Comparison of ENCODE assay signal across 15 cellular contexts in the genomic region with DNA sequence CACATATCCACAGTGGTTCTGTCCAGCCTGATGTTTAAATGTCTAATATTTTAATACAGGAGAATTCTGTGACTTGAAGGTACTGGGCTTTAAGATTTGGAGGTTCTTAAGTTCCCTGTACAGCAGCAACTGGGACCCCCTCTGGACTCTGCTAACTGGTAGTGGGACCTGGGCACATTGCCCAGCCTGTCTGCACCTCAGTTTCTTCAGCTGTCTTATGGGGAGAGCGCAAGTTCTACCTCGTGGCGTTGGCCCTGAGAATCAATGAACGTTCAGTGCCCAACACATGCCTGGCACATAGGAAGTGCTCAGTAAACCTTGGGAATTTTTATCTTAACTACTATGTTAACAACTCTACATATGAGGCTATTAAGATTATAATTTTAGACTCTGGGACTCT. TPM values are rescaled to one million over a fixed set of nuclear protein-coding genes. Genes with fewer than 3 reads are reported as not detected.
DNase-seq lines count a peak whose midpoint lies in the region; TF ChIP-seq lines count a peak whose summit lies in the region.
"Had no signal": no experiment of that assay in that cellular context is flagged by ENCODE, and none has a peak within 500 bp of the region (broad histone marks: within the 10 kb centered on the region; RNA-seq: fewer than 3 reads in every experiment).

No MANE protein-coding gene starts in this region.

- H3K4me3 Mint-ChIP-seq in activated naive CD4-positive, alpha-beta T cell treated with anti-CD3 and anti-CD28 coated beads for 36 hours, result peak overlapping the region; percentile 9
- H3K4me3 Mint-ChIP-seq in osteocyte (ENCODE audit: unreplicated experiment), result peak overlapping the region; percentile 29

- no peak for TF ChIP-seq CTCF in NB4 (IDR thresholded peaks at IDR 0.05; ENCODE audit: low read depth, low read length)
- no peak for TF ChIP-seq CTCF in dorsolateral prefrontal cortex (IDR thresholded peaks at IDR 0.05 in 54 of 56, conservative IDR thresholded peaks at IDR 0.05 in 2 of 56; ENCODE audit: low read depth in 1 of 56, partially characterized antibody in 56 of 56)
- no peak for TF ChIP-seq CTCF in osteocyte (IDR thresholded peaks at IDR 0.05)

- H3K9me3 Mint-ChIP-seq in activated naive CD4-positive, alpha-beta T cell treated with anti-CD3 and anti-CD28 coated beads for 36 hours, result no peaks in the 10 kb centered on the region
- no peaks in the 10 kb centered on the region for H3K9me3 Mint-ChIP-seq in osteocyte (ENCODE audit: unreplicated experiment)

- TF ChIP-seq POLR2A in NB4 (IDR thresholded peaks at IDR 0.05; ENCODE audit: extremely low read depth, insufficient read length), result no peak

- H3K27ac Mint-ChIP-seq in activated naive CD4-positive, alpha-beta T cell treated with anti-CD3 and anti-CD28 coated beads for 36 hours, result no peak overlapping the region
- H3K27ac Mint-ChIP-seq in osteocyte (ENCODE audit: unreplicated experiment), result no peak overlapping the region

- H3K27me3 ChIP-seq in dorsolateral prefrontal cortex, result no peaks in the 10 kb centered on the region
- H3K27me3 ChIP-seq: tibial nerve had no signal

- H3K36me3 Mint-ChIP-seq in activated naive CD4-positive, alpha-beta T cell treated with anti-CD3 and anti-CD28 coated beads for 36 hours (ENCODE audit: low read depth), result no peaks in the 10 kb centered on the region
- H3K36me3 Mint-ChIP-seq in osteocyte (ENCODE audit: unreplicated experiment), result no peaks in the 10 kb centered on the region

- H3K4me1 Mint-ChIP-seq in activated naive CD4-positive, alpha-beta T cell treated with anti-CD3 and anti-CD28 coated beads for 36 hours (ENCODE audit: low read depth), result peaks cover 6% of the 10 kb centered on the region
- H3K4me1 Mint-ChIP-seq in osteocyte (ENCODE audit: unreplicated experiment), result peaks cover 9% of the 10 kb centered on the region

- no peaks in the 10 kb centered on the region for H3K27me3 Mint-ChIP-seq in activated naive CD4-positive, alpha-beta T cell treated with anti-CD3 and anti-CD28 coated beads for 36 hours (ENCODE audit: low read depth)
- H3K27me3 Mint-ChIP-seq in osteocyte (ENCODE audit: unreplicated experiment), result peaks cover 4% of the 10 kb centered on the region

- H3K4me3 ChIP-seq in NB4 (ENCODE audit: low read depth, low read length) (peak overlapping the region; percentile 55), dorsolateral prefrontal cortex (peak overlapping the region in 48 of 59 donors; percentile 64 to 91 (median 81))

- CTCF ChIA-PET in activated naive CD4-positive, alpha-beta T cell treated with anti-CD3 and anti-CD28 coated beads for 36 hours (lab: Charles Lee), result interaction anchor here (0.6 to 1.4 kb wide), 2 partner anchors 9 to 268 kb away, joined by 3 to 6 read pairs; no protein-coding TSS in a partner anchor

- no peak for DNase-seq in activated naive CD4-positive, alpha-beta T cell treated with anti-CD3 and anti-CD28 coated beads for 36 hours
- no peak for DNase-seq in activated naive CD4-positive, alpha-beta T cell (lab: John Stamatoyannopoulos, UW)
- DNase-seq in NB4 (ENCODE audit: low read depth), result no peak
- DNase-seq in dorsolateral prefrontal cortex, result no peak
- no peak for DNase-seq in osteocyte (ENCODE audit: extremely low spot score, unreplicated experiment)
- DNase-seq in HuH-7.5 (ENCODE audit: low spot score), result no peak
- DNase-seq in stimulated activated CD4-positive, alpha-beta T cell treated with anti-CD3 and anti-CD28 coated beads, Interleukin-2, amount 100 ng/mL, for 48 hours, result no peak
- no peak for DNase-seq in activated effector memory CD4-positive, alpha-beta T cell treated with anti-CD3 and anti-CD28 coated beads, Interleukin-2, amount 50 U/mL, for 16 hours
- DNase-seq: activated CD4-positive, alpha-beta T cell treated with anti-CD3 and anti-CD28 coated beads, Interleukin-2, amount 50 U/mL, for 4 hours; amniotic stem cell; NCI-H1105; NCI-H69 had no signal

- intact Hi-C loops in activated naive CD4-positive, alpha-beta T cell treated with anti-CD3 and anti-CD28 coated beads for 36 hours (cut with micrococcal nuclease), result no loop called here
- intact Hi-C loops in dorsolateral prefrontal cortex (cut with DNase I), result loop anchor here in 1 of 2 donors (5.0 kb wide), 1 partner anchor 130 kb away; the partner anchor contains the start of genes MED22 and RPL7A

- peak overlapping the region in 16 of 59 donors; percentile 10 to 93 (median 85) for H3K27ac ChIP-seq in dorsolateral prefrontal cortex

RNA-seq across cellular contexts. Expression of gene SLC2A6, which starts 1.4 kb away (rescaled TPM):
- under 1 TPM; 0.62 to 0.83 TPM for total RNA-seq in activated naive CD4-positive, alpha-beta T cell treated with anti-CD3 and anti-CD28 coated beads for 36 hours
- total RNA-seq in dorsolateral prefrontal cortex, result 10 to 100 TPM; 14.8 to 39.2 (median 25.7) TPM
- total RNA-seq in osteocyte, result 8.0 and 8.4 TPM in 2 replicates

RNA-seq across cellular contexts. Expression of gene CACFD1, which starts 17.7 kb away (rescaled TPM):
- under 1 TPM; 0.35 to 0.45 TPM for total RNA-seq in activated naive CD4-positive, alpha-beta T cell treated with anti-CD3 and anti-CD28 coated beads for 36 hours
- 10 to 100 TPM; 12.0 to 29.6 (median 18.7) TPM for total RNA-seq in dorsolateral prefrontal cortex
- total RNA-seq in osteocyte, result 28.9 and 29.3 TPM in 2 replicates

RNA-seq across cellular contexts. Expression of gene MYMK, which starts 47.3 kb away (rescaled TPM):
- not detected for total RNA-seq in activated naive CD4-positive, alpha-beta T cell treated with anti-CD3 and anti-CD28 coated beads for 36 hours
- total RNA-seq in dorsolateral prefrontal cortex (1 to 10 TPM in 5 of 120 experiments, under 1 TPM in 14, not detected in 101; 0.39 to 3.1 (median 0.75) TPM), osteocyte (not detected in 2 replicates)
- total RNA-seq: lower leg skin, renal cortical epithelial cell had no signal

RNA-seq across cellular contexts. Expression of gene ADAMTS13, which starts 55.3 kb away (rescaled TPM):
- total RNA-seq in activated naive CD4-positive, alpha-beta T cell treated with anti-CD3 and anti-CD28 coated beads for 36 hours, result 1 to 10 TPM; 3.0 to 3.2 TPM
- total RNA-seq in dorsolateral prefrontal cortex (10 to 100 TPM in 115 of 120 experiments, 1 to 10 TPM in 5; 8.5 to 24.8 (median 14.6) TPM), osteocyte (7.4 and 8.8 TPM in 2 replicates)

RNA-seq across cellular contexts. Expression of gene ADAMTSL2, which starts 57.0 kb away (rescaled TPM):
- under 1 TPM; 0.14 to 0.17 TPM for total RNA-seq in activated naive CD4-positive, alpha-beta T cell treated with anti-CD3 and anti-CD28 coated beads for 36 hours
- total RNA-seq in dorsolateral prefrontal cortex, result 10 to 100 TPM in 118 of 120 experiments, 1 to 10 TPM in 2; 9.6 to 24.0 (median 15.4) TPM
- total RNA-seq in osteocyte, result 0.10 and 0.11 TPM in 2 replicates

Comparison
In these comparisons a context has a peak if more than half of its experiments do, and no peak if none do; other contexts are left out.
1. RNA of gene CACFD1, which starts 17.7 kb away (total RNA-seq): 28.9 to 29.3 TPM in osteocyte and 12.0 to 29.6 TPM in dorsolateral prefrontal cortex; 0.35 to 0.45 TPM in activated naive CD4-positive, alpha-beta T cell treated with anti-CD3 and anti-CD28 coated beads for 36 hours; every median in the first group is over 4 times any median in the second.